Comparison of ENCODE assay signal across 8 cellular contexts in the genomic region with DNA sequence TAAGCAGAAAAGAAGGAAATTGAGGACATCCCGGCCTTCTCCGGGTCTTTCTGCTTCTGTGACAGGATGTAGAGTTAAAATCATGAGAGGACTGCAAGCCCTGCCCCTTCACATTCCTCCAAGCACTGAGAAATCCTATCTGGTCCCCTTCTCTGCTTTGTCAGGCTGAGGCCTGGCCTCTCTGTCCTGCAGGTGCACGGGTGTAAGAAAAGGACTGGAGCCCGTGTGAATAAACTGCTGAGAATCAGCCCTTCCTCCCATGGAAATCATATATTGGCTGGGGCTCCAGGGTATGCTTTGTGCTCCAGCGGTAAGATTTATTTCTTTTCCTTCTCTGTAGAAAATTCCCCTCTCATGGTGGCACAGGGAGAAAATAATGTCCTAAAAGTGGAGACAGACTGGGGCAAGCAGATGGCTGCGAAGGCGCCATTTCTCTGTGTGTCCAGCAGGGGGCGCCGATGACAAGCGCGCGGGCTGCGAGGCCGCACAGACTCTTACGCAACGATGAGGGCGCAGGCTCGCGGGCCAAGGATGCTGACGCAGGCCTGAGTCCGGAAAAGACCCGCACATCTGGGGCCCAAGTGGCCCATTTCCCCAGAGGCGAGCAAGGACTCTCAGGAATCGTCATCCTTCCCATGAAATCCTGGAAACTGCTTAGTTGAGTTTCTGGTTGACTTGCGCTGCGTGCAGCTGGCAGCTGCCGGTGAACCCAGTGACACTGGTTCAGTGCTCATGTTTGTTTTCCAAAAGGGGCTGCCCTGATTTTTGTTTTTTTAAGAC.
DNase-seq lines count a peak whose midpoint lies in the region; ATAC-seq and TF ChIP-seq lines count a peak whose summit lies in the region.

No MANE protein-coding gene starts in this region.

- H3K4me3 ChIP-seq in liver (ENCODE audit: low read depth in 1 of 3, low read length in 3 of 3) = peak overlapping the region in 1 of 3 donors; percentile 17

- 20% methylated on average over 27 of the region's 27 CpGs for WGBS in liver

- peaks cover 14% of the 10 kb centered on the region for H3K4me1 Mint-ChIP-seq in activated CD4-positive, alpha-beta T cell treated with anti-CD3 and anti-CD28 coated beads, Interleukin-2, amount 10 ng/mL, durations not matched to agents 7 days and 5 days

- H3K27ac ChIP-seq in liver (ENCODE audit: low read depth in 1 of 2, low read length in 2 of 2) = peak overlapping the region in 1 of 2 donors; percentile 25

- CTCF ChIA-PET in activated CD4-positive, alpha-beta T cell treated with anti-CD3 and anti-CD28 coated beads, Interleukin-2, amount 10 ng/mL, durations not matched to agents 7 days and 5 days (lab: Charles Lee) = no interaction called here

- POLR2A ChIA-PET in activated CD4-positive, alpha-beta T cell treated with anti-CD3 and anti-CD28 coated beads, Interleukin-2, amount 10 ng/mL, durations not matched to agents 7 days and 5 days (lab: Charles Lee) = no interaction called here

- H3K9ac ChIP-seq in liver (ENCODE audit: low read depth in 1 of 2, low read length in 2 of 2) = no peak overlapping the region

- no peaks in the 10 kb centered on the region for H3K36me3 Mint-ChIP-seq in activated CD4-positive, alpha-beta T cell treated with anti-CD3 and anti-CD28 coated beads, Interleukin-2, amount 10 ng/mL, durations not matched to agents 7 days and 5 days (ENCODE audit: low read depth)

- ATAC-seq in GM19351 (IDR thresholded peaks at IDR 0.05; ENCODE audit: unreplicated experiment) (peak; percentile 92), HG03457 (IDR thresholded peaks at IDR 0.05; ENCODE audit: unreplicated experiment) (peak; percentile 97)

- H3K4me3 Mint-ChIP-seq in activated CD4-positive, alpha-beta T cell treated with anti-CD3 and anti-CD28 coated beads, Interleukin-2, amount 10 ng/mL, durations not matched to agents 7 days and 5 days = no peak overlapping the region

- peak; percentile 98 for TF ChIP-seq RAD21 in liver (IDR thresholded peaks at IDR 0.05)

- peak; percentile 98 for TF ChIP-seq CTCF in liver (IDR thresholded peaks at IDR 0.05; ENCODE audit: low read depth, low read length, missing input control)

- peaks cover 0 to 27% (median 22%) of the 10 kb centered on the region in 4 donors for H3K4me1 ChIP-seq in liver (ENCODE audit: control insufficient read depth in 4 of 4, insufficient read depth in 4 of 4, low read length in 3 of 4)

- no peaks in the 10 kb centered on the region for H3K27me3 Mint-ChIP-seq in activated CD4-positive, alpha-beta T cell treated with anti-CD3 and anti-CD28 coated beads, Interleukin-2, amount 10 ng/mL, durations not matched to agents 7 days and 5 days

- H3K27ac Mint-ChIP-seq in activated CD4-positive, alpha-beta T cell treated with anti-CD3 and anti-CD28 coated beads, Interleukin-2, amount 10 ng/mL, durations not matched to agents 7 days and 5 days = no peak overlapping the region

- H3K27me3 ChIP-seq in liver (ENCODE audit: control insufficient read depth in 4 of 4, insufficient read depth in 4 of 4, low read length in 3 of 4) = no peaks in the 10 kb centered on the region

- no peaks in the 10 kb centered on the region for H3K36me3 ChIP-seq in liver (ENCODE audit: control insufficient read depth in 4 of 4, insufficient read depth in 3 of 4, low read depth in 1 of 4, low read length in 3 of 4)

- peak; percentile 18 to 89 (median 80) for DNase-seq in C1 segment of cervical spinal cord (lab: John Stamatoyannopoulos, UW)
- peak; percentile 21 for DNase-seq in NCI-H510A (lab: John Stamatoyannopoulos, UW)
- DNase-seq in activated CD4-positive, alpha-beta T cell treated with anti-CD3 and anti-CD28 coated beads, Interleukin-2, amount 10 ng/mL, durations not matched to agents 7 days and 5 days = peak; percentile 74
- peak; percentile 82 for DNase-seq in dermis blood vessel endothelial cell
- peak; percentile 75 for DNase-seq in stimulated activated CD4-positive, alpha-beta T cell treated with anti-CD3 and anti-CD28 coated beads, Interleukin-4, amount 100 ng/mL, for 1 hour

- no peaks in the 10 kb centered on the region for H3K9me3 Mint-ChIP-seq in activated CD4-positive, alpha-beta T cell treated with anti-CD3 and anti-CD28 coated beads, Interleukin-2, amount 10 ng/mL, durations not matched to agents 7 days and 5 days

- no peaks in the 10 kb centered on the region for H3K9me3 ChIP-seq in liver (ENCODE audit: control insufficient read depth in 4 of 4, low read length in 3 of 4)

TF ChIP-seq in liver, 16 proteins besides CTCF, POLR2A, EP300 and RAD21:
- peak; percentile 39 to 69 for TF ChIP-seq RXRA (IDR thresholded peaks at IDR 0.05)
- TF ChIP-seq, protein P1, sequence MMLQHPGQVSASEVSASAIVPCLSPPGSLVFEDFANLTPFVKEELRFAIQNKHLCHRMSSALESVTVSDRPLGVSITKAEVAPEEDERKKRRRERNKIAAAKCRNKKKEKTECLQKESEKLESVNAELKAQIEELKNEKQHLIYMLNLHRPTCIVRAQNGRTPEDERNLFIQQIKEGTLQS (IDR thresholded peaks at IDR 0.05) = no peak

Comparison
In these comparisons a context has a peak if more than half of its experiments do, and no peak if none do; other contexts are left out.
1. DNase-seq: peak in every context shown above with its lines; median percentile 82 in dermis blood vessel endothelial cell; 80 in C1 segment of cervical spinal cord; 75 in stimulated activated CD4-positive, alpha-beta T cell treated with anti-CD3 and anti-CD28 coated beads, Interleukin-4, amount 100 ng/mL, for 1 hour; 74 in activated CD4-positive, alpha-beta T cell treated with anti-CD3 and anti-CD28 coated beads, Interleukin-2, amount 10 ng/mL, durations not matched to agents 7 days and 5 days; 21 in NCI-H510A.